Comparison of ENCODE assay signal across 1 cellular context in genomic region chr2:199955339-199956061, GRCh38.
A peak's percentile ranks its signal among the peaks of the same experiment; 100 is the strongest.
TF ChIP-seq lines count a peak whose summit lies in the region.

A gene with protein sequence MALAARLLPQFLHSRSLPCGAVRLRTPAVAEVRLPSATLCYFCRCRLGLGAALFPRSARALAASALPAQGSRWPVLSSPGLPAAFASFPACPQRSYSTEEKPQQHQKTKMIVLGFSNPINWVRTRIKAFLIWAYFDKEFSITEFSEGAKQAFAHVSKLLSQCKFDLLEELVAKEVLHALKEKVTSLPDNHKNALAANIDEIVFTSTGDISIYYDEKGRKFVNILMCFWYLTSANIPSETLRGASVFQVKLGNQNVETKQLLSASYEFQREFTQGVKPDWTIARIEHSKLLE (plus strand): TSS chr2:199955582. CDS start chr2:199955799, 217 bp downstream.
A gene with protein sequence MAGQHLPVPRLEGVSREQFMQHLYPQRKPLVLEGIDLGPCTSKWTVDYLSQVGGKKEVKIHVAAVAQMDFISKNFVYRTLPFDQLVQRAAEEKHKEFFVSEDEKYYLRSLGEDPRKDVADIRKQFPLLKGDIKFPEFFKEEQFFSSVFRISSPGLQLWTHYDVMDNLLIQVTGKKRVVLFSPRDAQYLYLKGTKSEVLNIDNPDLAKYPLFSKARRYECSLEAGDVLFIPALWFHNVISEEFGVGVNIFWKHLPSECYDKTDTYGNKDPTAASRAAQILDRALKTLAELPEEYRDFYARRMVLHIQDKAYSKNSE (minus strand): TSS chr2:199955491. CDS start chr2:199955470, 21 bp downstream.

TF ChIP-seq in HepG2, 621 proteins besides CTCF, POLR2A, EP300 and RAD21 (continued from another document and continues in another):
- TF ChIP-seq SNAPC4 (CRISPR knock-in tag; IDR thresholded peaks at IDR 0.05) (peak; percentile 96), SIN3B (IDR thresholded peaks at IDR 0.05; ENCODE audit: low read length) (peak; percentile 94), GPBP1L1 (CRISPR knock-in tag; IDR thresholded peaks at IDR 0.05) (no peak), DDIT3 (CRISPR knock-in tag; IDR thresholded peaks at IDR 0.05) (no peak), HNF1A (IDR thresholded peaks at IDR 0.05; ENCODE audit: low read depth) (0 out of 2 replicates have a peak, but pooled peaks have one; percentile 11), HNF1A (CRISPR knock-in tag; IDR thresholded peaks at IDR 0.05; ENCODE audit: borderline replicate concordance) (peak; percentile 63; the same call in 1 of the 2 replicates), ZNF136 (CRISPR knock-in tag; IDR thresholded peaks at IDR 0.05; ENCODE audit: low read depth) (peak; percentile 93), ZNF101 (CRISPR knock-in tag; IDR thresholded peaks at IDR 0.05; ENCODE audit: borderline replicate concordance, low read depth) (no peak), ZNF576 (CRISPR knock-in tag; IDR thresholded peaks at IDR 0.05) (no peak), ZNF552 (CRISPR knock-in tag; IDR thresholded peaks at IDR 0.05; ENCODE audit: borderline replicate concordance) (peak; percentile 97), MAFK (conservative IDR thresholded peaks at IDR 0.05 in 1 of 2, IDR thresholded peaks at IDR 0.05 in 1 of 2; ENCODE audit: low read length in 2 of 2) (peak in 1 of 2 experiments; percentile 6; a peak in 1 of 4 replicates), HNRNPL (IDR thresholded peaks at IDR 0.05; ENCODE audit: low read depth, low read length) (no peak; the same call in 1 of the 2 replicates), ZNF335 (CRISPR knock-in tag; IDR thresholded peaks at IDR 0.05) (peak; percentile 81; the same call in 1 of the 2 replicates), ZNF383 (CRISPR knock-in tag; IDR thresholded peaks at IDR 0.05; ENCODE audit: borderline replicate concordance) (peak; percentile 92; the same call in 1 of the 2 replicates), HNRNPH1 (optimal IDR thresholded peaks at IDR 0.05; ENCODE audit: low read depth, low read length) (peak; percentile 25), NFIB (CRISPR knock-in tag; IDR thresholded peaks at IDR 0.05; ENCODE audit: borderline replicate concordance) (0 out of 2 replicates have a peak, but pooled peaks have one; percentile 67), GATAD1 (CRISPR knock-in tag; IDR thresholded peaks at IDR 0.05) (peak; percentile 98), ZSCAN5A (CRISPR knock-in tag; IDR thresholded peaks at IDR 0.05; ENCODE audit: borderline replicate concordance) (peak; percentile 86; the same call in 1 of the 2 replicates), ZNF280D (CRISPR knock-in tag; IDR thresholded peaks at IDR 0.05) (0 out of 2 replicates have a peak, but pooled peaks have one; percentile 34), SATB2 (CRISPR knock-in tag; IDR thresholded peaks at IDR 0.05) (peak; percentile 67; the same call in 1 of the 2 replicates), MYC (CRISPR knock-in tag; IDR thresholded peaks at IDR 0.05; ENCODE audit: borderline replicate concordance) (peak; percentile 89), ZUFSP (CRISPR knock-in tag; IDR thresholded peaks at IDR 0.05; ENCODE audit: borderline replicate concordance) (0 out of 2 replicates have a peak, but pooled peaks have one; percentile 79), ETV6 (CRISPR knock-in tag; conservative IDR thresholded peaks at IDR 0.05) (peak; percentile 88; the same call in 1 of the 2 replicates), RNF219 (CRISPR knock-in tag; IDR thresholded peaks at IDR 0.05) (peak; percentile 98; the same call in 1 of the 2 replicates)
- TF ChIP-seq, protein P1, sequence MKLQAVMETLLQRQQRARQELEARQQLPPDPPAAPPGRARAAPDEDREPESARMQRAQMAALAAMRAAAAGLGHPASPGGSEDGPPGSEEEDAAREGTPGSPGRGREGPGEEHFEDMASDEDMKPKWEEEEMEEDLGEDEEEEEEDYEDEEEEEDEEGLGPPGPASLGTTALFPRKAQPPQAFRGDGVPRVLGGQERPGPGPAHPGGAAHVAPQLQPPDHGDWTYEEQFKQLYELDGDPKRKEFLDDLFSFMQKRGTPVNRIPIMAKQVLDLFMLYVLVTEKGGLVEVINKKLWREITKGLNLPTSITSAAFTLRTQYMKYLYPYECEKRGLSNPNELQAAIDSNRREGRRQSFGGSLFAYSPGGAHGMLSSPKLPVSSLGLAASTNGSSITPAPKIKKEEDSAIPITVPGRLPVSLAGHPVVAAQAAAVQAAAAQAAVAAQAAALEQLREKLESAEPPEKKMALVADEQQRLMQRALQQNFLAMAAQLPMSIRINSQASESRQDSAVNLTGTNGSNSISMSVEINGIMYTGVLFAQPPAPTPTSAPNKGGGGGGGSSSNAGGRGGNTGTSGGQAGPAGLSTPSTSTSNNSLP (IDR thresholded peaks at IDR 0.05; ENCODE audit: low read depth, low read length): no peak
